In the genomic region with DNA sequence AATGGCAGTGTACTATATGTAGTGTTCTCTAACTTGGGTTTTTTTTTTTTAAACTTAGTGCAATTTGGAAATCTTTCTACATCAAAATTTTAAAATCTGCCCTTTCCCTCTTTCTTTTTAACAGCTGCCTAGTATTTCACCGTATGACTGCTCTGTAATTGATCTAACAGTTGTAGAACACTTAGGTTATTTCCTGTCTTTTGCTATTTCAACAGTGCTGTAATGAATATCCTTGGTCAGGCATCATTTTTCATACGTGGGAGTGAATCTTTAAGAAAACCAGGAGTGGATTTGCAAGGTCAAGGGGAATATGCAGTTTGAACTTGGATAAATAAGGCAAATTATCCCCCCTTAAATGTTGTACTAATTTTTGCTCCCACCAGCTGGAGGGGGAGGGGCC, we compare ENCODE assay signal across 18 cellular contexts. TPM values are rescaled to one million over a fixed set of nuclear protein-coding genes. Genes with fewer than 3 reads are reported as not detected.
A peak's percentile ranks its signal among the peaks of the same experiment; 100 is the strongest.
DNase-seq lines count a peak whose midpoint lies in the region; ATAC-seq and TF ChIP-seq lines count a peak whose summit lies in the region.
"Had no signal": no experiment of that assay in that cellular context is flagged by ENCODE, and none has a peak within 500 bp of the region (broad histone marks: within the 10 kb centered on the region; RNA-seq: fewer than 3 reads in every experiment).

No MANE protein-coding gene starts in this region.

- intact Hi-C loops in activated CD4-positive, alpha-beta T cell treated with anti-CD3 and anti-CD28 coated beads, Interleukin-2, amount 10 ng/mL, durations not matched to agents 24 days and 14 days (cut with micrococcal nuclease), result loop anchor here (5.0 kb wide), 1 partner anchor 381 kb away; no protein-coding TSS in a partner anchor

- no peak overlapping the region for H3K9ac ChIP-seq in Loucy (ENCODE audit: low read depth, low read length, poor library complexity, severe bottlenecking)

- H3K4me3 ChIP-seq in Loucy (ENCODE audit: low read length, poor library complexity, severe bottlenecking), result peak overlapping the region; percentile 7
- H3K4me3 ChIP-seq: GM23338 had no signal

- no peak for ATAC-seq in activated naive CD8-positive, alpha-beta T cell treated with anti-CD3 and anti-CD28 coated beads, Interleukin-2, amount 50 U/mL, for 24 hours
- ATAC-seq in naive thymus-derived CD8-positive, alpha-beta T cell, result no peak
- ATAC-seq: foreskin keratinocyte, GM23338, left lung, upper lobe of right lung had no signal

- peak overlapping the region; percentile 44 for H3K4me2 ChIP-seq in Loucy (ENCODE audit: low read depth, low read length, poor library complexity, severe bottlenecking)
- H3K4me2 ChIP-seq: GM23338 had no signal

- no peaks in the 10 kb centered on the region for H3K36me3 ChIP-seq in Loucy (ENCODE audit: insufficient read depth, low read length)
- H3K36me3 ChIP-seq: brain microvascular endothelial cell, upper lobe of right lung had no signal

- H4K20me1 ChIP-seq in Loucy (ENCODE audit: insufficient read depth, low read length, poor library complexity, severe bottlenecking), result no peaks in the 10 kb centered on the region

- H3K9me2 ChIP-seq in Loucy (replicated peaks; ENCODE audit: low read depth, low read length), result no peaks in the 10 kb centered on the region

- H3K27me3 Mint-ChIP-seq in activated CD4-positive, alpha-beta T cell treated with anti-CD3 and anti-CD28 coated beads, Interleukin-2, amount 10 ng/mL, durations not matched to agents 24 days and 14 days, result no peaks in the 10 kb centered on the region
- no peaks in the 10 kb centered on the region for H3K27me3 Mint-ChIP-seq in activated naive CD8-positive, alpha-beta T cell treated with anti-CD3 and anti-CD28 coated beads, Interleukin-2, amount 50 U/mL, for 24 hours
- H3K27me3 Mint-ChIP-seq in naive thymus-derived CD8-positive, alpha-beta T cell, result no peaks in the 10 kb centered on the region

- H3K79me2 ChIP-seq in Loucy (ENCODE audit: insufficient read depth, low read length), result peaks cover 83% of the 10 kb centered on the region

- H3K4me1 Mint-ChIP-seq in activated CD4-positive, alpha-beta T cell treated with anti-CD3 and anti-CD28 coated beads, Interleukin-2, amount 10 ng/mL, durations not matched to agents 24 days and 14 days, result peaks cover 67% of the 10 kb centered on the region
- H3K4me1 Mint-ChIP-seq in activated naive CD8-positive, alpha-beta T cell treated with anti-CD3 and anti-CD28 coated beads, Interleukin-2, amount 50 U/mL, for 24 hours, result peaks cover 76% of the 10 kb centered on the region
- H3K4me1 Mint-ChIP-seq in naive thymus-derived CD8-positive, alpha-beta T cell, result peaks cover 45 to 88% (median 73%) of the 10 kb centered on the region in 4 donors

- no peaks in the 10 kb centered on the region for H3K27me3 ChIP-seq in Loucy (ENCODE audit: insufficient read depth, low read length, poor library complexity, severe bottlenecking)
- H3K27me3 ChIP-seq: brain microvascular endothelial cell, foreskin keratinocyte, left lung, upper lobe of right lung had no signal

- no peaks in the 10 kb centered on the region for H3K9me3 Mint-ChIP-seq in activated CD4-positive, alpha-beta T cell treated with anti-CD3 and anti-CD28 coated beads, Interleukin-2, amount 10 ng/mL, durations not matched to agents 24 days and 14 days
- no peaks in the 10 kb centered on the region for H3K9me3 Mint-ChIP-seq in activated naive CD8-positive, alpha-beta T cell treated with anti-CD3 and anti-CD28 coated beads, Interleukin-2, amount 50 U/mL, for 24 hours
- H3K9me3 Mint-ChIP-seq in naive thymus-derived CD8-positive, alpha-beta T cell, result no peaks in the 10 kb centered on the region
- H3K9me3 Mint-ChIP-seq: GM23338 had no signal

- peak overlapping the region; percentile 55 for H3K27ac Mint-ChIP-seq in activated CD4-positive, alpha-beta T cell treated with anti-CD3 and anti-CD28 coated beads, Interleukin-2, amount 10 ng/mL, durations not matched to agents 24 days and 14 days
- H3K27ac Mint-ChIP-seq in activated naive CD8-positive, alpha-beta T cell treated with anti-CD3 and anti-CD28 coated beads, Interleukin-2, amount 50 U/mL, for 24 hours, result peak overlapping the region; percentile 85
- peak overlapping the region; percentile 86 to 98 (median 96) for H3K27ac Mint-ChIP-seq in naive thymus-derived CD8-positive, alpha-beta T cell
- H3K27ac Mint-ChIP-seq: GM23338 had no signal

- POLR2A ChIA-PET in naive thymus-derived CD8-positive, alpha-beta T cell (lab: Charles Lee), result interaction anchor here (0.7 to 3.5 kb wide), 10 partner anchors 9 to 73 kb away, joined by 3 to 33 read pairs (median 4); no protein-coding TSS in a partner anchor

- no peak overlapping the region for H2AFZ ChIP-seq in Loucy (ENCODE audit: low read length)
- H2AFZ ChIP-seq: GM23338 had no signal

- no peaks in the 10 kb centered on the region for H3K9me3 ChIP-seq in Loucy (ENCODE audit: insufficient read depth, low read depth, low read length)
- H3K9me3 ChIP-seq: left lung, upper lobe of right lung had no signal

- H3K4me3 Mint-ChIP-seq in activated CD4-positive, alpha-beta T cell treated with anti-CD3 and anti-CD28 coated beads, Interleukin-2, amount 10 ng/mL, durations not matched to agents 24 days and 14 days, result peak overlapping the region; percentile 69
- peak overlapping the region; percentile 98 for H3K4me3 Mint-ChIP-seq in activated naive CD8-positive, alpha-beta T cell treated with anti-CD3 and anti-CD28 coated beads, Interleukin-2, amount 50 U/mL, for 24 hours
- H3K4me3 Mint-ChIP-seq in naive thymus-derived CD8-positive, alpha-beta T cell, result peak overlapping the region; percentile 76 to 100 (median 87)
- H3K4me3 Mint-ChIP-seq: GM23338 had no signal

- H3K4me1 ChIP-seq in Loucy (ENCODE audit: insufficient read depth, low read length, poor library complexity, severe bottlenecking), result peaks cover 58% of the 10 kb centered on the region

- TF ChIP-seq CTCF in Loucy (conservative IDR thresholded peaks at IDR 0.05; ENCODE audit: low read length), result no peak

- peaks cover 65% of the 10 kb centered on the region for H3K36me3 Mint-ChIP-seq in activated CD4-positive, alpha-beta T cell treated with anti-CD3 and anti-CD28 coated beads, Interleukin-2, amount 10 ng/mL, durations not matched to agents 24 days and 14 days (ENCODE audit: low read depth)
- H3K36me3 Mint-ChIP-seq in activated naive CD8-positive, alpha-beta T cell treated with anti-CD3 and anti-CD28 coated beads, Interleukin-2, amount 50 U/mL, for 24 hours (ENCODE audit: low read depth), result peaks cover 61% of the 10 kb centered on the region
- H3K36me3 Mint-ChIP-seq in naive thymus-derived CD8-positive, alpha-beta T cell, result peaks cover 12 to 47% (median 35%) of the 10 kb centered on the region in 3 donors

- no peak for DNase-seq in activated CD4-positive, alpha-beta T cell treated with anti-CD3 and anti-CD28 coated beads, Interleukin-2, amount 10 ng/mL, durations not matched to agents 24 days and 14 days
- no peak for DNase-seq in activated CD4-positive, alpha-beta T cell treated with anti-CD3 and anti-CD28 coated beads for 48 hours
- no peak for DNase-seq in activated naive CD8-positive, alpha-beta T cell treated with anti-CD3 and anti-CD28 coated beads, Interleukin-2, amount 50 U/mL, for 24 hours
- DNase-seq in naive thymus-derived CD8-positive, alpha-beta T cell, result no peak
- DNase-seq in NCI-H226, result no peak
- no peak for DNase-seq in hypothalamus (lab: John Stamatoyannopoulos, UW)
- DNase-seq in mesenteric fat pad (ENCODE audit: low spot score), result no peak
- DNase-seq: activated CD4-positive, CD25-positive, alpha-beta regulatory T cell; brain microvascular endothelial cell; foreskin keratinocyte; left lung; NCI-H82; small intestine; upper lobe of right lung had no signal

- peaks cover 3% of the 10 kb centered on the region for H3F3A ChIP-seq in Loucy (ENCODE audit: low read depth)

RNA-seq across cellular contexts. Expression of a gene that starts 3.8 kb away (rescaled TPM):
- total RNA-seq in activated CD4-positive, alpha-beta T cell treated with anti-CD3 and anti-CD28 coated beads, Interleukin-2, amount 10 ng/mL, durations not matched to agents 24 days and 14 days, result 208 and 214 TPM in 2 replicates
- 100 to 1,000 TPM; 474 to 488 TPM for total RNA-seq in naive thymus-derived CD8-positive, alpha-beta T cell
- 100 to 1,000 TPM in 1 of 3 donors, 10 to 100 TPM in 2; 70.4 to 137 (median 80.0) TPM for polyA plus RNA-seq in naive thymus-derived CD8-positive, alpha-beta T cell
- total RNA-seq in mesenteric fat pad, result 63.9 TPM

RNA-seq across cellular contexts. Expression of a gene that starts 31.5 kb away (rescaled TPM):
- total RNA-seq in activated CD4-positive, alpha-beta T cell treated with anti-CD3 and anti-CD28 coated beads, Interleukin-2, amount 10 ng/mL, durations not matched to agents 24 days and 14 days, result not detected in 2 replicates
- under 1 TPM in 1 of 2 experiments, not detected in 1; 0.27 TPM for total RNA-seq in naive thymus-derived CD8-positive, alpha-beta T cell
- under 1 TPM in 2 of 3 donors, not detected in 1; 0.20 to 0.21 TPM for polyA plus RNA-seq in naive thymus-derived CD8-positive, alpha-beta T cell
- total RNA-seq in mesenteric fat pad, result 6.4 TPM
- total RNA-seq: foreskin keratinocyte, GM23338, HT1080, MCF 10A had no signal
- polyA plus RNA-seq: foreskin keratinocyte, GM23338 had no signal
